8 cellular contexts compared by ENCODE assay signal in the genomic region with DNA sequence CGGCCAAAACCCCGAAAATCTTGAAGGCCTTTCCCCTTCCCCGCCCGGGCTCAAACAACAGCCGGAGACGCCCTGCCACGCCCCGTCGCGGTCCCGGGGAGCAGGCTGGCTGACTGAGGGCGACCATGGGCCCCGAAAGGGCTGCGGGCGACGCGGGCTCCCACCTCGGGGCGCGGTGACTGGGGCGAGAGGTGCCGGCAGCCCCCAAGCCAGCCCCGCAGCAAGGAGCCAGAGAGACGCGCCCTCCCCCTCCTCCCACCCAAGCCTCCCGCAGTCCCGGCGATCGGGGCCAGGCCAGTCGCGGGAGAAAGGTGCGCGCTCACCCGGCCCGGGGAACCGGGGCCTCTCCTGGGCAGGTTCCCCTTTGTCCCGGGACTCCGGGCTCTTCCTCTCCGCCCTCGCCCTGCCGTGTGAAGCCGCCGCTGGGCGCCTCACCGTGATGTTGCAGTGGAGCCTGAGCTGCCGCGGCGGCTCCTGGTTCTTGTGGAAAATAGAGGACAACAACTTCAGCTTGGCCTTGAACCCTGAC. TPM values are rescaled to one million over a fixed set of nuclear protein-coding genes. Genes with fewer than 3 reads are reported as not detected.
DNase-seq lines count a peak whose midpoint lies in the region; ATAC-seq and TF ChIP-seq lines count a peak whose summit lies in the region.

No MANE protein-coding gene starts in this region.

- intact Hi-C loops in Calu3 (cut with micrococcal nuclease; ENCODE audit: unreplicated experiment): no loop called here

- DNase-seq in Calu3: peak; percentile 56
- DNase-seq in HL-60 (ENCODE audit: low read depth in 1 of 2, low spot score in 1 of 2): peak; percentile 39 to 61
- no peak for DNase-seq in chondrocyte (ENCODE audit: low spot score)
- peak; percentile 75 for DNase-seq in left lobe of liver (ENCODE audit: low spot score)
- peak; percentile 56 for DNase-seq in stimulated activated CD4-positive, alpha-beta T cell treated with anti-CD3 and anti-CD28 coated beads, Interleukin-4, amount 100 ng/mL, for 1 hour
- no peak for DNase-seq in GOT3 (lab: John Stamatoyannopoulos, UW)

- H3K27ac Mint-ChIP-seq in Calu3 (ENCODE audit: unreplicated experiment) (peak overlapping the region; percentile 21), chondrocyte (ENCODE audit: unreplicated experiment) (peak overlapping the region; percentile 97)

- peak overlapping the region; percentile 84 for H3K27ac ChIP-seq in HL-60 (replicated peaks)

- H3K36me3 Mint-ChIP-seq in Calu3 (ENCODE audit: insufficient read depth, unreplicated experiment) (peaks cover 23% of the 10 kb centered on the region), chondrocyte (ENCODE audit: low read depth) (peaks cover 3% of the 10 kb centered on the region)

- TF ChIP-seq CTCF in Calu3 (IDR thresholded peaks at IDR 0.05; ENCODE audit: unreplicated experiment) (no peak), HL-60 (IDR thresholded peaks at IDR 0.05; ENCODE audit: insufficient read depth, low read length) (no peak), chondrocyte (IDR thresholded peaks at IDR 0.05) (no peak)

- H3K4me3 ChIP-seq in HL-60 (replicated peaks; ENCODE audit: insufficient read depth, low read length): peak overlapping the region; percentile 79

- CTCF ChIA-PET in Calu3 (lab: Charles Lee): interaction anchor here (0.7 to 1.7 kb wide), 10 partner anchors 9 to 1004 kb away, joined by 3 to 7 read pairs (median 4); no protein-coding TSS in a partner anchor

- no peaks in the 10 kb centered on the region for H3K27me3 Mint-ChIP-seq in Calu3 (ENCODE audit: unreplicated experiment)
- H3K27me3 Mint-ChIP-seq in chondrocyte (ENCODE audit: low read depth): no peaks in the 10 kb centered on the region

- H3K4me3 Mint-ChIP-seq in Calu3 (ENCODE audit: low read depth, unreplicated experiment) (peak overlapping the region; percentile 94), chondrocyte (ENCODE audit: unreplicated experiment) (peak overlapping the region; percentile 84)

- H3K4me1 Mint-ChIP-seq in Calu3 (ENCODE audit: low read depth, unreplicated experiment): peaks cover 11% of the 10 kb centered on the region
- peaks cover 29% of the 10 kb centered on the region for H3K4me1 Mint-ChIP-seq in chondrocyte (ENCODE audit: low read depth)

- H3K9me3 Mint-ChIP-seq in Calu3 (ENCODE audit: low read depth, unreplicated experiment) (no peaks in the 10 kb centered on the region), chondrocyte (ENCODE audit: low read depth) (no peaks in the 10 kb centered on the region)

- no TSS peak for BruUV-seq in Calu3 (replicated peaks; lab: Mats Ljungman, UMichigan)

- ATAC-seq in activated CD4-positive, CD25-positive, alpha-beta regulatory T cell treated with anti-CD3 and anti-CD28 coated beads, Interleukin-2, amount 50 U/mL, for 24 hours: peak; percentile 39 to 42
- ATAC-seq in left lobe of liver (peak; percentile 73), GM18909 (IDR thresholded peaks at IDR 0.05; ENCODE audit: poor library complexity, unreplicated experiment) (no peak)

- no peaks in the 10 kb centered on the region for H3K27me3 ChIP-seq in HL-60 (ENCODE audit: insufficient read depth, poor library complexity, severe bottlenecking)

RNA-seq across cellular contexts. Expression of gene ZSCAN2, which starts 30.6 kb away (rescaled TPM):
- total RNA-seq in Calu3 (2022): 16.0 and 18.0 TPM in 2 replicates
- total RNA-seq in chondrocyte: 8.8 to 11.9 TPM (median 10.5 TPM) in 3 replicates
- 8.9 TPM for total RNA-seq in left lobe of liver

Comparison
In these comparisons a context has a peak if more than half of its experiments do, and no peak if none do; other contexts are left out.
1. DNase-seq: peak in Calu3 (single experiment), HL-60 (2 of 2), left lobe of liver (single experiment) and stimulated activated CD4-positive, alpha-beta T cell treated with anti-CD3 and anti-CD28 coated beads, Interleukin-4, amount 100 ng/mL, for 1 hour (single experiment); none in chondrocyte (single experiment) and GOT3 (single experiment).